ENCODE assay signal across 2 cellular contexts in genomic region chrX:114635986-114636385, GRCh38.
TF ChIP-seq lines count a peak whose summit lies in the region.

No MANE protein-coding gene starts in this region.

TF ChIP-seq in GM23338, 12 proteins besides CTCF, POLR2A, EP300 and RAD21 (continued from another document):
- TF ChIP-seq ZNF462 (CRISPR knock-in tag; IDR thresholded peaks at IDR 0.05) (no peak), ZNF114 (CRISPR knock-in tag; IDR thresholded peaks at IDR 0.05) (no peak), ZNF331 (CRISPR knock-in tag; IDR thresholded peaks at IDR 0.05; ENCODE audit: low read depth) (no peak), ETS1 (IDR thresholded peaks at IDR 0.05) (no peak), EZH2phosphoT487 (IDR thresholded peaks at IDR 0.05; ENCODE audit: unreplicated experiment) (no peak), STAT1 (IDR thresholded peaks at IDR 0.05; ENCODE audit: unreplicated experiment) (no peak), CREB1 (CRISPR knock-in tag; IDR thresholded peaks at IDR 0.05; ENCODE audit: low read depth) (no peak), POLR2AphosphoS5 (IDR thresholded peaks at IDR 0.05; ENCODE audit: low read depth) (no peak), NANOG (IDR thresholded peaks at IDR 0.05; ENCODE audit: borderline replicate concordance) (no peak), JUNB (IDR thresholded peaks at IDR 0.05; ENCODE audit: unreplicated experiment) (no peak), REST (IDR thresholded peaks at IDR 0.05; ENCODE audit: unreplicated experiment) (no peak)

TF ChIP-seq in WTC11, 78 proteins besides CTCF, POLR2A, EP300 and RAD21 (continued from another document):
- TF ChIP-seq ARID4B (CRISPR knock-in tag; IDR thresholded peaks at IDR 0.05; ENCODE audit: borderline replicate concordance) = no peak
- TF ChIP-seq RORB (CRISPR knock-in tag; IDR thresholded peaks at IDR 0.05) = no peak
